In genomic region chr1:243793298-243793697, GRCh38 we compare ENCODE assay signal across 1 cellular context.
A peak's percentile ranks its signal among the peaks of the same experiment; 100 is the strongest.
TF ChIP-seq lines count a peak whose summit lies in the region.

No MANE protein-coding gene starts in this region.

TF ChIP-seq in GM12878, 131 proteins besides CTCF, POLR2A, EP300 and RAD21 (continued from another document):
- TF ChIP-seq HDAC2 (IDR thresholded peaks at IDR 0.05) (no peak), ASH2L (IDR thresholded peaks at IDR 0.05; ENCODE audit: borderline replicate concordance, low read depth) (no peak), TAF1 (IDR thresholded peaks at IDR 0.05; ENCODE audit: borderline replicate concordance, low read depth, low read length) (no peak), RUNX3 (IDR thresholded peaks at IDR 0.05; ENCODE audit: low read length) (peak; percentile 60; the same call in 1 of the 2 replicates), TCF12 (IDR thresholded peaks at IDR 0.05; ENCODE audit: low read depth, low read length) (peak; percentile 35; the same call in 1 of the 2 replicates), PAX5 (IDR thresholded peaks at IDR 0.05; ENCODE audit: borderline replicate concordance, low read depth, low read length) (no peak), ZNF384 (IDR thresholded peaks at IDR 0.05; ENCODE audit: borderline replicate concordance, low read depth, low read length) (no peak), CREB1 (IDR thresholded peaks at IDR 0.05; ENCODE audit: low read depth) (no peak), NR2F1 (conservative IDR thresholded peaks at IDR 0.05) (no peak), RFX5 (IDR thresholded peaks at IDR 0.05; ENCODE audit: low read depth, low read length) (no peak), POLR2AphosphoS2 (IDR thresholded peaks at IDR 0.05; ENCODE audit: low read depth, low read length) (no peak), RCOR1 (conservative IDR thresholded peaks at IDR 0.05; ENCODE audit: low read depth, low read length) (no peak), GABPA (IDR thresholded peaks at IDR 0.05; ENCODE audit: low read depth) (no peak), POLR2AphosphoS5 (IDR thresholded peaks at IDR 0.05; ENCODE audit: low read length) (no peak), NBN (IDR thresholded peaks at IDR 0.05) (no peak), TCF3 (IDR thresholded peaks at IDR 0.05; ENCODE audit: borderline replicate concordance, insufficient read depth, low read depth, low read length) (peak; percentile 87; the same call in 1 of the 2 replicates), ZNF207 (IDR thresholded peaks at IDR 0.05; ENCODE audit: borderline replicate concordance) (no peak)
- TF ChIP-seq, protein P1, sequence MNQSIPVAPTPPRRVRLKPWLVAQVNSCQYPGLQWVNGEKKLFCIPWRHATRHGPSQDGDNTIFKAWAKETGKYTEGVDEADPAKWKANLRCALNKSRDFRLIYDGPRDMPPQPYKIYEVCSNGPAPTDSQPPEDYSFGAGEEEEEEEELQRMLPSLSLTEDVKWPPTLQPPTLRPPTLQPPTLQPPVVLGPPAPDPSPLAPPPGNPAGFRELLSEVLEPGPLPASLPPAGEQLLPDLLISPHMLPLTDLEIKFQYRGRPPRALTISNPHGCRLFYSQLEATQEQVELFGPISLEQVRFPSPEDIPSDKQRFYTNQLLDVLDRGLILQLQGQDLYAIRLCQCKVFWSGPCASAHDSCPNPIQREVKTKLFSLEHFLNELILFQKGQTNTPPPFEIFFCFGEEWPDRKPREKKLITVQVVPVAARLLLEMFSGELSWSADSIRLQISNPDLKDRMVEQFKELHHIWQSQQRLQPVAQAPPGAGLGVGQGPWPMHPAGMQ (IDR thresholded peaks at IDR 0.05; ENCODE audit: borderline replicate concordance), result no peak
